In the genomic region with DNA sequence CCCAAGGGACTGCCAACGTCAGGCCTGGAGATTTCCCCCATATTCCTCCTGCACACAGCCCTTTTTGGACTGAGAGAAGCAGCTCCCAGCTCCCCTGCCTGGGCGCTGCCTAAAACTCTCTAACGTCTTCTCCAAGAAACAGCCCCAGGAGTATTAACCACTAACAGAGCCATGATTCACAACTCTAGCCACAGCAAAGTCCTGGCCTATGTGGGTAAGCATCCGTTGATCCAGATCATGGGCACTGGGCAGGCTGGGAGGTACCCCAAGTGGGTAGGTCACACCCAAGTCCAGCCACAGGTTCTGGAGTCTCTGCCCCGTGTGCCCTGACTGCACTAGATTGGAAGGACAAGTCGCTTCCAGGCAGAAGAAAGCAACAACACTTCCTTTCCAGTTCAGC, we compare ENCODE assay signal across 19 cellular contexts. TPM values are rescaled to one million over a fixed set of nuclear protein-coding genes. Genes with fewer than 3 reads are reported as not detected.
DNase-seq lines count a peak whose midpoint lies in the region; ATAC-seq and TF ChIP-seq lines count a peak whose summit lies in the region.
"Had no signal": no experiment of that assay in that cellular context is flagged by ENCODE, and none has a peak within 500 bp of the region (broad histone marks: within the 10 kb centered on the region; RNA-seq: fewer than 3 reads in every experiment).

No MANE protein-coding gene starts in this region.

- H3K4me1 Mint-ChIP-seq in CD4-positive, alpha-beta memory T cell, result peaks cover 5 to 19% (median 9%) of the 10 kb centered on the region in 4 donors
- H3K4me1 Mint-ChIP-seq in effector memory CD8-positive, alpha-beta T cell (ENCODE audit: low read depth in 2 of 2), result peaks cover 4 to 20% of the 10 kb centered on the region in 2 donors

- H3K9ac ChIP-seq in OCI-LY1 (ENCODE audit: low read length), result no peak overlapping the region
- H3K9ac ChIP-seq: parathyroid adenoma had no signal

- intact Hi-C loops in CD4-positive, alpha-beta memory T cell (cut with micrococcal nuclease), result no loop called here

- POLR2A ChIA-PET in CD4-positive, alpha-beta memory T cell (lab: Charles Lee; ENCODE audit: partially characterized antibody), result interaction anchor here (0.9 to 1.1 kb wide), 5 partner anchors 21 to 35 kb away, joined by 3 to 4 read pairs (median 3); no protein-coding TSS in a partner anchor

- H3K4me2 ChIP-seq in OCI-LY1 (ENCODE audit: low read length), result no peak overlapping the region

- H3F3A ChIP-seq in OCI-LY1 (ENCODE audit: insufficient read depth, low read length), result no peaks in the 10 kb centered on the region

- H3K9me3 ChIP-seq in CD4-positive, alpha-beta memory T cell (ENCODE audit: control insufficient read depth in 1 of 2, low read length in 2 of 2), result no peaks in the 10 kb centered on the region
- H3K9me3 ChIP-seq in OCI-LY1 (ENCODE audit: low read length), result no peaks in the 10 kb centered on the region
- H3K9me3 ChIP-seq in neutrophil, result peaks cover 6% of the 10 kb centered on the region
- H3K9me3 ChIP-seq: ascending aorta, left lung, mucosa of descending colon, SJSA1 had no signal

- H3K9me3 Mint-ChIP-seq in CD4-positive, alpha-beta memory T cell, result peaks cover 0 to 3% (median 0%) of the 10 kb centered on the region in 8 donors
- no peaks in the 10 kb centered on the region for H3K9me3 Mint-ChIP-seq in effector memory CD8-positive, alpha-beta T cell

- peak overlapping the region in 1 of 8 donors; percentile 4 for H3K4me3 Mint-ChIP-seq in CD4-positive, alpha-beta memory T cell
- peak overlapping the region in 1 of 2 donors; percentile 46 for H3K4me3 Mint-ChIP-seq in effector memory CD8-positive, alpha-beta T cell

- no peak overlapping the region for H3K4me3 ChIP-seq in CD4-positive, alpha-beta memory T cell (ENCODE audit: low read length in 2 of 2)
- H3K4me3 ChIP-seq in OCI-LY1 (ENCODE audit: low read depth, low read length, poor library complexity, severe bottlenecking) (no peak overlapping the region), neutrophil (ENCODE audit: low read depth in 1 of 2, low read length in 1 of 2) (no peak overlapping the region)
- H3K4me3 ChIP-seq: ascending aorta, left lung, mucosa of descending colon, SJSA1 had no signal

- no peak overlapping the region for H3K27ac ChIP-seq in CD4-positive, alpha-beta memory T cell (ENCODE audit: low read depth, low read length)
- H3K27ac ChIP-seq in OCI-LY1 (ENCODE audit: low read depth, low read length, poor library complexity, severe bottlenecking) (peak overlapping the region; percentile 15), neutrophil (peak overlapping the region; percentile 59)
- H3K27ac ChIP-seq: parathyroid adenoma, SJSA1 had no signal

- TF ChIP-seq CTCF in OCI-LY1 (IDR thresholded peaks at IDR 0.05; ENCODE audit: low read length), result no peak
- TF ChIP-seq CTCF in neutrophil (IDR thresholded peaks at IDR 0.05), result no peak

- H3K4me1 ChIP-seq in CD4-positive, alpha-beta memory T cell (ENCODE audit: insufficient read depth, low read length), result peaks cover 2% of the 10 kb centered on the region
- H3K4me1 ChIP-seq in OCI-LY1 (ENCODE audit: insufficient read depth, low read length, severe bottlenecking) (peaks cover 19% of the 10 kb centered on the region), neutrophil (ENCODE audit: control insufficient read depth in 1 of 2, insufficient read depth in 1 of 2, low read depth in 1 of 2, low read length in 1 of 2) (peaks cover under 1 to 12% of the 10 kb centered on the region in 2 experiments)

- no peaks in the 10 kb centered on the region for H3K27me3 ChIP-seq in CD4-positive, alpha-beta memory T cell (ENCODE audit: insufficient read depth, low read length)
- H3K27me3 ChIP-seq in OCI-LY1 (ENCODE audit: insufficient read depth, low read length), result no peaks in the 10 kb centered on the region
- no peaks in the 10 kb centered on the region for H3K27me3 ChIP-seq in neutrophil
- H3K27me3 ChIP-seq: ascending aorta, left lung, SJSA1 had no signal

- no peaks in the 10 kb centered on the region for H3K79me2 ChIP-seq in OCI-LY1 (ENCODE audit: insufficient read depth, low read length)
- H3K79me2 ChIP-seq: parathyroid adenoma had no signal

- H3K36me3 ChIP-seq in CD4-positive, alpha-beta memory T cell (ENCODE audit: insufficient read depth, low read length), result peaks cover 21% of the 10 kb centered on the region
- H3K36me3 ChIP-seq in OCI-LY1 (ENCODE audit: insufficient read depth, low read length) (peaks cover 33% of the 10 kb centered on the region; the same call in 1 of the 2 replicates), neutrophil (peaks cover 94% of the 10 kb centered on the region)

- DNase-seq in CD4-positive, alpha-beta memory T cell, result no peak
- no peak for DNase-seq in effector memory CD8-positive, alpha-beta T cell
- DNase-seq in NCI-H2081 treated with DMSO at 0.1 percent for 48 hours (lab: John Stamatoyannopoulos, UW) (no peak), RKO (ENCODE audit: low spot score) (no peak)
- DNase-seq: activated CD4-positive, CD25-positive, alpha-beta regulatory T cell; activated effector memory CD4-positive, alpha-beta T cell treated with Interleukin-2 at 50 U/mL for 16 hours; glutamatergic neuron; mucosa of descending colon; NCI-H2171 treated with DMSO at 0.1 percent for 48 hours; NCI-H748 treated with DMSO at 0.1 percent for 48 hours; PC-3 had no signal

- H2AFZ ChIP-seq in OCI-LY1 (ENCODE audit: low read length), result no peak overlapping the region
- H2AFZ ChIP-seq: parathyroid adenoma had no signal

- H3K27ac Mint-ChIP-seq in CD4-positive, alpha-beta memory T cell, result peak overlapping the region; percentile 9 to 83 (median 65)
- peak overlapping the region; percentile 83 to 89 for H3K27ac Mint-ChIP-seq in effector memory CD8-positive, alpha-beta T cell

- no peak for ATAC-seq in effector memory CD8-positive, alpha-beta T cell (replicated peaks)
- ATAC-seq in HG02981 (IDR thresholded peaks at IDR 0.05; ENCODE audit: unreplicated experiment), result no peak
- no peak for ATAC-seq in HG03025 (IDR thresholded peaks at IDR 0.05; ENCODE audit: low FRiP score, unreplicated experiment)
- ATAC-seq: left lung, mucosa of descending colon, PC-3 had no signal

- H4K20me1 ChIP-seq in OCI-LY1 (ENCODE audit: insufficient read depth, low read length), result no peaks in the 10 kb centered on the region

- CTCF ChIA-PET in CD4-positive, alpha-beta memory T cell (lab: Charles Lee; ENCODE audit: partially characterized antibody), result interaction anchor here (1.4 kb wide), 1 partner anchor 12 kb away, joined by 3 read pairs; no protein-coding TSS in a partner anchor

- peaks cover 6 to 47% of the 10 kb centered on the region in 2 donors for H3K36me3 Mint-ChIP-seq in CD4-positive, alpha-beta memory T cell
- H3K36me3 Mint-ChIP-seq in effector memory CD8-positive, alpha-beta T cell (ENCODE audit: insufficient read depth), result peaks cover 47% of the 10 kb centered on the region

- no peaks in the 10 kb centered on the region for H3K27me3 Mint-ChIP-seq in CD4-positive, alpha-beta memory T cell
- no peaks in the 10 kb centered on the region for H3K27me3 Mint-ChIP-seq in effector memory CD8-positive, alpha-beta T cell

- H3K9me2 ChIP-seq in OCI-LY1 (ENCODE audit: low read depth, low read length), result no peaks in the 10 kb centered on the region

RNA-seq across cellular contexts. Expression of gene NBEAL2, which starts 31.9 kb away (rescaled TPM):
- total RNA-seq in CD4-positive, alpha-beta memory T cell, result 100 to 1,000 TPM; 144 to 147 TPM
- polyA plus RNA-seq in CD4-positive, alpha-beta memory T cell, result 10 to 100 TPM in 1 of 2 donors, 1 to 10 TPM in 1; 4.5 to 16.0 TPM

RNA-seq across cellular contexts. Expression of gene CCDC12, which starts 34.8 kb away (rescaled TPM):
- total RNA-seq in CD4-positive, alpha-beta memory T cell, result 10 to 100 TPM; 59.3 to 59.4 TPM
- 100 to 1,000 TPM in 1 of 2 donors, 10 to 100 TPM in 1; 86.5 to 102 TPM for polyA plus RNA-seq in CD4-positive, alpha-beta memory T cell
